ENCODE assay signal across 2 cellular contexts in genomic region chr2:16025876-16026640, GRCh38.
TF ChIP-seq lines count a peak whose summit lies in the region.

No MANE protein-coding gene starts in this region.

TF ChIP-seq in GM23338, 12 proteins besides CTCF, POLR2A, EP300 and RAD21:
- no peak for TF ChIP-seq JUNB (IDR thresholded peaks at IDR 0.05; ENCODE audit: unreplicated experiment)
- TF ChIP-seq CREB1 (CRISPR knock-in tag; IDR thresholded peaks at IDR 0.05; ENCODE audit: low read depth): no peak
- TF ChIP-seq ETS1 (IDR thresholded peaks at IDR 0.05): no peak
- TF ChIP-seq NANOG (IDR thresholded peaks at IDR 0.05; ENCODE audit: borderline replicate concordance): no peak
- TF ChIP-seq STAT1 (IDR thresholded peaks at IDR 0.05; ENCODE audit: unreplicated experiment): no peak

TF ChIP-seq in H1, 55 proteins besides CTCF, POLR2A, EP300 and RAD21:
- TF ChIP-seq MAX (IDR thresholded peaks at IDR 0.05): no peak
- no peak for TF ChIP-seq CHD1 (IDR thresholded peaks at IDR 0.05; ENCODE audit: low read depth, low read length)
